In genomic region chr4:158122501-158122900, GRCh38 we compare ENCODE assay signal across 30 cellular contexts. TPM values are rescaled to one million over a fixed set of nuclear protein-coding genes. Genes with fewer than 3 reads are reported as not detected.
DNase-seq lines count a peak whose midpoint lies in the region; ATAC-seq, FAIRE-seq and TF ChIP-seq lines count a peak whose summit lies in the region.
"Had no signal": no experiment of that assay in that cellular context is flagged by ENCODE, and none has a peak within 500 bp of the region (broad histone marks: within the 10 kb centered on the region; RNA-seq: fewer than 3 reads in every experiment).

No MANE protein-coding gene starts in this region.

- no peak for ATAC-seq in HG03432 (IDR thresholded peaks at IDR 0.05; ENCODE audit: unreplicated experiment)
- ATAC-seq: gastrocnemius medialis, GM12878 had no signal

- in situ Hi-C loops in GM23248 (cut with MboI): no loop called here

- no peaks in the 10 kb centered on the region for H4K20me1 ChIP-seq in GM23248 (ENCODE audit: insufficient read depth)

- H3K27ac Mint-ChIP-seq in immature natural killer cell: no peak overlapping the region

- no peaks in the 10 kb centered on the region for H3K4me1 Mint-ChIP-seq in immature natural killer cell

- no peaks in the 10 kb centered on the region for H3K79me2 ChIP-seq in GM23248 (ENCODE audit: insufficient read depth)

- no peak overlapping the region for H3K27ac ChIP-seq in GM23248
- H3K27ac ChIP-seq: gastrocnemius medialis, prostate gland had no signal

- H3K9ac ChIP-seq in GM23248: no peak overlapping the region

- TF ChIP-seq CTCF in bronchial epithelial cell (IDR thresholded peaks at IDR 0.05; ENCODE audit: insufficient read depth, low read length, severe bottlenecking): no peak
- no peak for TF ChIP-seq CTCF in foreskin fibroblast (IDR thresholded peaks at IDR 0.05; ENCODE audit: low read depth, low read length)
- TF ChIP-seq CTCF in GM10266 (IDR thresholded peaks at IDR 0.05; ENCODE audit: control insufficient read depth, insufficient read depth, low read depth, missing control alignments): no peak

- H3K9me2 ChIP-seq in GM23248 (ENCODE audit: insufficient read depth): peaks cover 3% of the 10 kb centered on the region; the same call in 1 of the 2 replicates

- WGBS in GM23248 (ENCODE audit: low coverage in 1 of 2, low lambda C conversion rate in 2 of 2, missing lambda C conversion rate in 2 of 2), 2 experiments: 34 to 36% methylated on average over 2 of the region's 2 CpGs

- H3K4me1 ChIP-seq in GM23248 (ENCODE audit: insufficient read depth): peaks cover 32% of the 10 kb centered on the region
- H3K4me1 ChIP-seq: gastrocnemius medialis, prostate gland had no signal

- FAIRE-seq in bronchial epithelial cell (lab: Jason Lieb, UNC): no peak
- FAIRE-seq: GM12878, H1, small intestine had no signal

- no peaks in the 10 kb centered on the region for H3K27me3 Mint-ChIP-seq in immature natural killer cell (ENCODE audit: low read depth in 3 of 3)

- H3K4me3 ChIP-seq in GM23248: no peak overlapping the region
- H3K4me3 ChIP-seq in bronchial epithelial cell (ENCODE audit: low read depth, low read length): no peak overlapping the region
- H3K4me3 ChIP-seq in foreskin fibroblast (ENCODE audit: low read depth in 1 of 2, low read length in 2 of 2): no peak overlapping the region
- no peak overlapping the region for H3K4me3 ChIP-seq in skeletal muscle cell (ENCODE audit: low read depth, low read length)
- H3K4me3 ChIP-seq: gastrocnemius medialis, GM12878, lung, prostate gland had no signal

- no peaks in the 10 kb centered on the region for H3K9me3 ChIP-seq in GM23248 (ENCODE audit: low read depth)
- H3K9me3 ChIP-seq: Caco-2, gastrocnemius medialis, prostate gland had no signal

- H3K36me3 ChIP-seq in GM23248 (ENCODE audit: low read depth) (no peaks in the 10 kb centered on the region), bronchial epithelial cell (ENCODE audit: control insufficient read depth, insufficient read depth, low read length) (no peaks in the 10 kb centered on the region)
- H3K36me3 ChIP-seq: gastrocnemius medialis, prostate gland had no signal

- no peak overlapping the region for H2AFZ ChIP-seq in GM23248

- peaks cover 35% of the 10 kb centered on the region; the same call in 1 of the 2 replicates for H3F3A ChIP-seq in GM23248 (ENCODE audit: insufficient read depth)

- no peak overlapping the region for H3K4me3 Mint-ChIP-seq in immature natural killer cell

- no peaks in the 10 kb centered on the region for H3K36me3 Mint-ChIP-seq in immature natural killer cell

- H3K9me3 Mint-ChIP-seq in immature natural killer cell: peaks cover 0 to 15% (median 0%) of the 10 kb centered on the region in 6 donors

- peak overlapping the region; percentile 26 for H3K4me2 ChIP-seq in GM23248 (ENCODE audit: unreplicated experiment)

- H3K27me3 ChIP-seq in GM23248 (replicated peaks; ENCODE audit: insufficient read depth) (no peaks in the 10 kb centered on the region), bronchial epithelial cell (ENCODE audit: control insufficient read depth, insufficient read depth, low read length) (no peaks in the 10 kb centered on the region)
- H3K27me3 ChIP-seq: gastrocnemius medialis had no signal

- DNase-seq in GM23248 (peak; percentile 38), bronchial epithelial cell (ENCODE audit: low read depth) (peak; percentile 35), foreskin fibroblast (peak; percentile 46 to 69), skeletal muscle cell (ENCODE audit: low read depth) (peak; percentile 57), immature natural killer cell (no peak), HPDE6-E6E7 (ENCODE audit: extremely low spot score) (no peak), GM10266 (ENCODE audit: extremely low spot score) (no peak)
- DNase-seq: ACHN; activated CD4-positive, alpha-beta T cell treated with anti-CD3 and anti-CD28 coated beads for 48 hours; activated naive CD4-positive, alpha-beta T cell; activated T-cell treated with anti-CD3 and anti-CD28 coated beads, Interleukin-2, amount 50 U/mL, for 48 hours; amniotic stem cell; C1 segment of cervical spinal cord; Caco-2; central memory CD4-positive, alpha-beta T cell; DMS79; gastrocnemius medialis; islet precursor cell; NCI-H187; NCI-H2171 treated with DMSO at 0.1 percent for 48 hours; NCI-H526; small intestine; stimulated activated CD4-positive, alpha-beta T cell treated with anti-CD3 and anti-CD28 coated beads, Interleukin-2, amount 100 ng/mL, for 24 hours; T-helper 2 cell had no signal

RNA-seq across cellular contexts. Expression of gene GASK1B, which starts 50.3 kb away (rescaled TPM):
- total RNA-seq in GM23248 (2014; rRNA removed; shearing (Covaris generic)): 4.8 and 6.2 TPM in 2 replicates
- 5.3 and 7.5 TPM in 2 replicates for polyA plus RNA-seq in GM23248 (2016; fragmentation: Nextera tagmentation; extraction: Ambion mirVana)
- total RNA-seq in bronchial epithelial cell: 1.2 and 2.1 TPM in 2 replicates
- under 1 TPM in 2 of 3 donors, not detected in 1; 0.36 to 0.54 TPM for polyA plus RNA-seq in immature natural killer cell
- total RNA-seq: activated CD8-positive, alpha-beta memory T cell treated with anti-CD3 and anti-CD28 coated beads for 36 hours; H1 had no signal
- polyA plus RNA-seq: H1 had no signal

Comparison
In these comparisons a context has a peak if more than half of its experiments do, and no peak if none do; other contexts are left out.
1. DNase-seq: peak in GM23248 (single experiment), bronchial epithelial cell (single experiment), foreskin fibroblast (2 of 2) and skeletal muscle cell (single experiment); none in immature natural killer cell (0 of 3), HPDE6-E6E7 (single experiment) and GM10266 (single experiment).